Comparison of ENCODE assay signal across 9 cellular contexts in the genomic region with DNA sequence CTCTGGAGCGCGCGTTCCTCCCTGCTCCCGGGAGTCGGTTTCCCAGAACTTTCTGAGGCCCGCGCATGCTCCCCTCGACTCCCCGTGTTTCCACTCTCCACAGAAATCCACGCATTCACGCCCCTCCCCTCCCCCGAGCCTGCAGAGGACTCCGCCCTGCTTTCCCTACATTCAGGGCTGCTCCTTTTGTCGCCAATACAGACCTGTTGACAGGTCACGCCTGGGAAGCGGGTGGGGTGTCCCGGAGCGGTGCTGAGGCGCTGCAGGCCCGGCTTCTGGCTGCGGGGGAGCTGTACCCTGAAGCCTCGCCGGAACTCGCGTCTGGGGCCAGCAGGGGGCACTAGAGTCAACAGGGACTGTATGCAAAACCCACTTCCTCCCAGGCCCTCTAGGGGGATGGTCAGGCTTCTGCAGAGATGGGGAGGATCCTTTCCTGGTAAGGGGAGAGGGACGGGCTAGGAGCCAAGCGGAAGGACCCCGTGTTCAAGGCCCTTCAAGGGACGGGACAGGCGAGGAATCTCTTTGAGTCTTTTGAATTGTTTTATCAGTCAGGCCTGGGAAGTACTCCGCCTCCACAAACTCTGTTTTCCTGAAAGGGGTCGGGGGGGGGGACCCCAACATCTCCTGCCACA. TPM values are rescaled to one million over a fixed set of nuclear protein-coding genes. Genes with fewer than 3 reads are reported as not detected.
A peak's percentile ranks its signal among the peaks of the same experiment; 100 is the strongest.
DNase-seq lines count a peak whose midpoint lies in the region; ATAC-seq lines count a peak whose summit lies in the region.
"Had no signal": no experiment of that assay in that cellular context is flagged by ENCODE, and none has a peak within 500 bp of the region (broad histone marks: within the 10 kb centered on the region; RNA-seq: fewer than 3 reads in every experiment).

A gene with protein sequence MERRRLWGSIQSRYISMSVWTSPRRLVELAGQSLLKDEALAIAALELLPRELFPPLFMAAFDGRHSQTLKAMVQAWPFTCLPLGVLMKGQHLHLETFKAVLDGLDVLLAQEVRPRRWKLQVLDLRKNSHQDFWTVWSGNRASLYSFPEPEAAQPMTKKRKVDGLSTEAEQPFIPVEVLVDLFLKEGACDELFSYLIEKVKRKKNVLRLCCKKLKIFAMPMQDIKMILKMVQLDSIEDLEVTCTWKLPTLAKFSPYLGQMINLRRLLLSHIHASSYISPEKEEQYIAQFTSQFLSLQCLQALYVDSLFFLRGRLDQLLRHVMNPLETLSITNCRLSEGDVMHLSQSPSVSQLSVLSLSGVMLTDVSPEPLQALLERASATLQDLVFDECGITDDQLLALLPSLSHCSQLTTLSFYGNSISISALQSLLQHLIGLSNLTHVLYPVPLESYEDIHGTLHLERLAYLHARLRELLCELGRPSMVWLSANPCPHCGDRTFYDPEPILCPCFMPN (minus strand): TSS at position 294 of the 632 bp plus-strand sequence. CDS start 2,433 bp downstream, outside the sequence.

- no peak within 1 kb of the TSS for H3K27ac Mint-ChIP-seq in activated naive CD8-positive, alpha-beta T cell treated with anti-CD3 and anti-CD28 coated beads, Interleukin-2, amount 10 ng/mL, durations not matched to agents 7 days and 5 days

- intact Hi-C loops in left colon (cut with DNase I, micrococcal nuclease), result no loop called here

- no peaks in the 10 kb centered on the region for H3K36me3 Mint-ChIP-seq in activated naive CD8-positive, alpha-beta T cell treated with anti-CD3 and anti-CD28 coated beads, Interleukin-2, amount 10 ng/mL, durations not matched to agents 7 days and 5 days

- H3K4me1 Mint-ChIP-seq in activated naive CD8-positive, alpha-beta T cell treated with anti-CD3 and anti-CD28 coated beads, Interleukin-2, amount 10 ng/mL, durations not matched to agents 7 days and 5 days, result peaks cover 3% of the 10 kb centered on the region

- peak; percentile 90 for DNase-seq in DMS 273 (lab: John Stamatoyannopoulos, UW; ENCODE audit: unreplicated experiment)
- DNase-seq in DMS 273 treated with DMSO at 0.1 percent for 48 hours (lab: John Stamatoyannopoulos, UW), result no peak
- peak; percentile 91 for DNase-seq in NCI-H146 (lab: John Stamatoyannopoulos, UW)
- DNase-seq in T-helper 1 cell, result peak; percentile 32 to 64 (median 40)
- peak; percentile 84 for DNase-seq in activated naive CD8-positive, alpha-beta T cell treated with anti-CD3 and anti-CD28 coated beads, Interleukin-2, amount 10 ng/mL, durations not matched to agents 7 days and 5 days
- DNase-seq in left colon, result peak; percentile 44 to 77
- peak; percentile 12 to 22 for DNase-seq in stimulated activated CD8-positive, alpha-beta memory T cell treated with anti-CD3 and anti-CD28 coated beads, Interleukin-15, amount 100 ng/mL, for 4 hours (ENCODE audit: low read depth in 2 of 2)

- H3K9me3 Mint-ChIP-seq in activated naive CD8-positive, alpha-beta T cell treated with anti-CD3 and anti-CD28 coated beads, Interleukin-2, amount 10 ng/mL, durations not matched to agents 7 days and 5 days, result no peaks in the 10 kb centered on the region

- peak; percentile 95 for ATAC-seq in activated naive CD8-positive, alpha-beta T cell treated with anti-CD3 and anti-CD28 coated beads, Interleukin-2, amount 10 ng/mL, durations not matched to agents 7 days and 5 days (ENCODE audit: low read depth)
- ATAC-seq in left colon, result peak; percentile 78
- no peak for ATAC-seq in GM19035 (IDR thresholded peaks at IDR 0.05; ENCODE audit: unreplicated experiment)
- ATAC-seq: gastrocnemius medialis had no signal

- no peaks in the 10 kb centered on the region for H3K27me3 Mint-ChIP-seq in activated naive CD8-positive, alpha-beta T cell treated with anti-CD3 and anti-CD28 coated beads, Interleukin-2, amount 10 ng/mL, durations not matched to agents 7 days and 5 days

- H3K4me3 Mint-ChIP-seq in activated naive CD8-positive, alpha-beta T cell treated with anti-CD3 and anti-CD28 coated beads, Interleukin-2, amount 10 ng/mL, durations not matched to agents 7 days and 5 days, result no peak within 1 kb of the TSS

- POLR2A ChIA-PET in activated naive CD8-positive, alpha-beta T cell treated with anti-CD3 and anti-CD28 coated beads, Interleukin-2, amount 10 ng/mL, durations not matched to agents 7 days and 5 days (lab: Charles Lee), result no interaction called here

RNA-seq across cellular contexts. Expression of the gene that starts here (rescaled TPM):
- total RNA-seq in activated naive CD8-positive, alpha-beta T cell treated with anti-CD3 and anti-CD28 coated beads, Interleukin-2, amount 10 ng/mL, durations not matched to agents 7 days and 5 days, result not detected
- not detected for total RNA-seq in left colon
- total RNA-seq: gastrocnemius medialis had no signal

Comparison
In these comparisons a context has a peak if more than half of its experiments do, and no peak if none do; other contexts are left out.
1. Peak in DNase-seq and ATAC-seq in activated naive CD8-positive, alpha-beta T cell treated with anti-CD3 and anti-CD28 coated beads, Interleukin-2, amount 10 ng/mL, durations not matched to agents 7 days and 5 days; RNA of the gene not detected or under 1 TPM.
2. Peak in DNase-seq and ATAC-seq in left colon; RNA of the gene not detected or under 1 TPM.